In the genomic region with DNA sequence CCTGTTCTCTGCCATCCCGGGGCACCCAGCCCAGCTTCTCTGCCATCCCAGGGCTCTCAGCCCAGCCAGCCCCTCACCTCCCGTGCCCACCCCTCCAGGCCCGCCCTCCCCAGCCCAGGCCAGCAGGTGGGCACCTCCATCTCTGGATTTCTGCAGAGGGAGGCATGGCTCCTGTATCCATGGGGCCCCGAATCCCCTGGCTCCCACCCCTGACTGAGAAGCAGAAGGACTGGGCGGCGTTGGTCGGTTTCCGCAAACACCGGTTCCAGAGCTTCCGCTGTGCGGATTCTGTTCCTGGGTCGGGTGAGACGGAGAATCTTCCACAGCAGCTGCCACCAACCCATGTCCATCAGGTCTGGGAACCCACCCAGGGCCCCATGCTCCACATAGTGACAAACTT, we compare ENCODE assay signal across 17 cellular contexts.
"Had no signal": no experiment of that assay in that cellular context is flagged by ENCODE, and none has a peak within 500 bp of the region (broad histone marks: within the 10 kb centered on the region; RNA-seq: fewer than 3 reads in every experiment).

No MANE protein-coding gene starts in this region.

- H3K9me3 Mint-ChIP-seq: naive thymus-derived CD4-positive, alpha-beta T cell; nephron progenitor cell had no signal

- H3K27me3 Mint-ChIP-seq: naive thymus-derived CD4-positive, alpha-beta T cell had no signal

- DNase-seq: effector memory CD4-positive, alpha-beta T cell; heart right ventricle; hypothalamus; naive thymus-derived CD4-positive, alpha-beta T cell; nephron progenitor cell; small intestine; stimulated activated CD4-positive, alpha-beta T cell treated with anti-CD3 and anti-CD28 coated beads, Interleukin-2, amount 100 ng/mL, for 48 hours; stimulated activated naive CD8-positive, alpha-beta T cell treated with anti-CD3 and anti-CD28 coated beads, Interleukin-15, Interleukin-2, amounts not matched to agents 100 U/mL and 50 U/mL, for 24 hours; thyroid gland had no signal

- ATAC-seq: gastrocnemius medialis; heart right ventricle; left lung; naive thymus-derived CD4-positive, alpha-beta T cell; stimulated activated naive CD8-positive, alpha-beta T cell treated with anti-CD3 and anti-CD28 coated beads, Interleukin-15, Interleukin-2, amounts not matched to agents 100 U/mL and 50 U/mL, for 24 hours had no signal

- H3K9me3 ChIP-seq: esophagus muscularis mucosa, gastrocnemius medialis, heart right ventricle, left lung, neutrophil, suprapubic skin, thyroid gland, upper lobe of left lung, vagina had no signal

- H3K27me3 ChIP-seq: gastrocnemius medialis, heart right ventricle, left lung, neutrophil, thyroid gland, upper lobe of left lung, vagina had no signal

- H3K4me1 Mint-ChIP-seq: nephron progenitor cell had no signal

- H3K4me1 ChIP-seq: gastrocnemius medialis, heart right ventricle, suprapubic skin, thyroid gland, vagina had no signal

- H3K4me3 Mint-ChIP-seq: naive thymus-derived CD4-positive, alpha-beta T cell; nephron progenitor cell had no signal

- H3K27ac Mint-ChIP-seq: naive thymus-derived CD4-positive, alpha-beta T cell had no signal

- H3K4me3 ChIP-seq: esophagus muscularis mucosa, gastrocnemius medialis, heart right ventricle, left lung, suprapubic skin, thyroid gland, upper lobe of left lung, vagina had no signal

- H3K36me3 ChIP-seq: esophagus muscularis mucosa, gastrocnemius medialis, heart right ventricle, neutrophil, suprapubic skin, thyroid gland, vagina had no signal

- H3K27ac ChIP-seq: epithelial cell of prostate, esophagus muscularis mucosa, gastrocnemius medialis, heart right ventricle, left lung, neutrophil, suprapubic skin, thyroid gland, upper lobe of left lung, vagina had no signal
